ENCODE assay signal across 2 cellular contexts in the genomic region with DNA sequence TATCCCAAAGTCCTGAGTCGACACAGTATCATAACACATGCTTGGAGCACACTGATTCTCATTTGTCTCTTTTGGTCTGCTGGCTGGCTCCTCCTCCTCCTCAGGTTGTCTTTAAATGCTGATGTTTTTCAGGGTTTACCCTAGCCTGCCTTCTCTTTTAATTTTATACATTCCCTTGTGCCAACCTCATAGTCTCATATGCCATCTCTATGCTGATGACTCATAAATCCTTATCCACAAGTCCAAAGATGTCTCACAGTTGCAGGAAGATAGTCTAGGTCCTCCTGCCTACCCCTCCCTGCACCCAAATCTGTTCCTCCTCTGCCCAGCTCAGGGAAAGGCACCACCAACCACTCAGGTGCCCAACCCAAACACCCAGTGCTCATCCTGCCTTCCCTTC.
TF ChIP-seq lines count a peak whose summit lies in the region.

No MANE protein-coding gene starts in this region.

TF ChIP-seq in SK-N-SH treated with all-trans-retinoic acid at 6 μM for 48 hours, 23 proteins besides CTCF, POLR2A, EP300 and RAD21:
- TF ChIP-seq, protein P1, sequence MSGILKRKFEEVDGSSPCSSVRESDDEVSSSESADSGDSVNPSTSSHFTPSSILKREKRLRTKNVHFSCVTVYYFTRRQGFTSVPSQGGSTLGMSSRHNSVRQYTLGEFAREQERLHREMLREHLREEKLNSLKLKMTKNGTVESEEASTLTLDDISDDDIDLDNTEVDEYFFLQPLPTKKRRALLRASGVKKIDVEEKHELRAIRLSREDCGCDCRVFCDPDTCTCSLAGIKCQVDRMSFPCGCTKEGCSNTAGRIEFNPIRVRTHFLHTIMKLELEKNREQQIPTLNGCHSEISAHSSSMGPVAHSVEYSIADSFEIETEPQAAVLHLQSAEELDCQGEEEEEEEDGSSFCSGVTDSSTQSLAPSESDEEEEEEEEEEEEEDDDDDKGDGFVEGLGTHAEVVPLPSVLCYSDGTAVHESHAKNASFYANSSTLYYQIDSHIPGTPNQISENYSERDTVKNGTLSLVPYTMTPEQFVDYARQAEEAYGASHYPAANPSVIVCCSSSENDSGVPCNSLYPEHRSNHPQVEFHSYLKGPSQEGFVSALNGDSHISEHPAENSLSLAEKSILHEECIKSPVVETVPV (CRISPR knock-in tag; IDR thresholded peaks at IDR 0.05), result no peak

TF ChIP-seq in SK-N-SH, 30 proteins besides CTCF, POLR2A, EP300 and RAD21:
- no peak for TF ChIP-seq FOXM1 (IDR thresholded peaks at IDR 0.05; ENCODE audit: low read depth)
- no peak for TF ChIP-seq RCOR1 (IDR thresholded peaks at IDR 0.05; ENCODE audit: low read length)
- no peak for TF ChIP-seq USF2 (IDR thresholded peaks at IDR 0.05; ENCODE audit: borderline replicate concordance, low read depth, low read length)
- TF ChIP-seq FOSL2 (IDR thresholded peaks at IDR 0.05; ENCODE audit: borderline replicate concordance, low read depth), result no peak
- no peak for TF ChIP-seq MEF2A (IDR thresholded peaks at IDR 0.05; ENCODE audit: borderline replicate concordance, low read depth)
- no peak for TF ChIP-seq SIN3A (IDR thresholded peaks at IDR 0.05; ENCODE audit: borderline replicate concordance, low read depth, low read length)
- no peak for TF ChIP-seq MXI1 (IDR thresholded peaks at IDR 0.05; ENCODE audit: low read depth, low read length)
